ENCODE assay signal across 33 cellular contexts in genomic region chr1:208103821-208104513, GRCh38.
"Had no signal": no experiment of that assay in that cellular context is flagged by ENCODE, and none has a peak within 500 bp of the region (broad histone marks: within the 10 kb centered on the region; RNA-seq: fewer than 3 reads in every experiment).

No MANE protein-coding gene starts in this region.

- H3K4me2 ChIP-seq: KMS-11, PC-9 had no signal

- H3K27me3 ChIP-seq: ascending aorta, breast epithelium had no signal

- H2AFZ ChIP-seq: PC-9 had no signal

- H3K9me3 Mint-ChIP-seq: activated CD4-positive, alpha-beta T cell treated with anti-CD3 and anti-CD28 coated beads, Interleukin-2, amount 10 ng/mL, durations not matched to agents 7 days and 5 days; activated naive CD4-positive, alpha-beta T cell treated with anti-CD3 and anti-CD28 coated beads, Interleukin-2, amount 50 U/mL, for 24 hours; activated naive CD8-positive, alpha-beta T cell treated with anti-CD3 and anti-CD28 coated beads, Interleukin-2, amount 10 ng/mL, durations not matched to agents 7 days and 5 days; activated T-cell treated with anti-CD3 and anti-CD28 coated beads, Interleukin-2, amount 50 U/mL, for 24 hours; activated T-helper 2 cell treated with anti-CD3 and anti-CD28 coated beads, Interferon-gamma antibody, Interleukin-2, Interleukin-4, amounts not matched to agents 10 μg/mL and 5 μg/mL and 100 μg/mL, durations not matched to agents 14 hours and 24 hours and 36 hours; T-helper 1 cell treated with Interleukin-12 subunit alpha and Interleukin-12 subunit beta and Interleukin-4 antibody, amounts not matched to agents 30 μg/mL and 1 μg/mL, for 36 hours; T-helper 2 cell treated with Interferon-gamma antibody and Interleukin-4, amounts not matched to agents 5 μg/mL and 100 μg/mL, for 36 hours; WTC11 had no signal

- H3K4me3 Mint-ChIP-seq: activated CD4-positive, alpha-beta T cell treated with anti-CD3 and anti-CD28 coated beads for 36 hours; activated CD4-positive, alpha-beta T cell treated with anti-CD3 and anti-CD28 coated beads, Interleukin-2, amount 10 ng/mL, durations not matched to agents 7 days and 5 days; activated CD8-positive, alpha-beta T cell treated with anti-CD3 and anti-CD28 coated beads, Interleukin-2, amount 10 ng/mL, durations not matched to agents 7 days and 5 days; activated naive CD4-positive, alpha-beta T cell treated with anti-CD3 and anti-CD28 coated beads, Interleukin-2, amount 50 U/mL, for 24 hours; activated naive CD8-positive, alpha-beta T cell treated with anti-CD3 and anti-CD28 coated beads, Interleukin-2, amount 10 ng/mL, durations not matched to agents 7 days and 5 days; activated T-cell treated with anti-CD3 and anti-CD28 coated beads, Interleukin-2, amount 50 U/mL, for 24 hours; T-helper 1 cell treated with Interleukin-12 subunit alpha and Interleukin-12 subunit beta and Interleukin-4 antibody, amounts not matched to agents 30 μg/mL and 1 μg/mL, for 36 hours; T-helper 2 cell treated with Interferon-gamma antibody and Interleukin-4, amounts not matched to agents 5 μg/mL and 100 μg/mL, for 36 hours; WTC11 had no signal

- H3K27ac ChIP-seq: ascending aorta, breast epithelium, KMS-11, PC-9, RWPE1 had no signal

- H3K4me1 ChIP-seq: ascending aorta, breast epithelium had no signal

- H3K4me3 ChIP-seq: ascending aorta, breast epithelium, PC-9 had no signal

- H3K27me3 Mint-ChIP-seq: activated CD4-positive, alpha-beta T cell treated with anti-CD3 and anti-CD28 coated beads, Interleukin-2, amount 10 ng/mL, durations not matched to agents 7 days and 5 days; activated T-cell treated with anti-CD3 and anti-CD28 coated beads, Interleukin-2, amount 50 U/mL, for 24 hours had no signal

- DNase-seq: activated CD4-positive, alpha-beta T cell treated with anti-CD3 and anti-CD28 coated beads for 36 hours; activated CD4-positive, alpha-beta T cell treated with anti-CD3 and anti-CD28 coated beads, Interleukin-2, amount 10 ng/mL, durations not matched to agents 7 days and 5 days; activated CD4-positive, alpha-beta T cell treated with anti-CD3 and anti-CD28 coated beads, Interleukin-2, amount 50 U/mL, for 48 hours; activated CD8-positive, alpha-beta T cell treated with anti-CD3 and anti-CD28 coated beads, Interleukin-2, amount 10 ng/mL, durations not matched to agents 7 days and 5 days; activated gamma-delta T cell; activated naive CD4-positive, alpha-beta T cell treated with Interleukin-2 at 50 U/mL for 16 hours; activated naive CD8-positive, alpha-beta T cell treated with anti-CD3 and anti-CD28 coated beads, Interleukin-2, amount 10 ng/mL, durations not matched to agents 7 days and 5 days; activated T-cell treated with anti-CD3 and anti-CD28 coated beads, Interleukin-2, amount 50 U/mL, for 24 hours; amygdala; MM.1S; MV-4-11; NCI-H1092; NCI-H1436 treated with DMSO at 0.1 percent for 48 hours; NCI-H187 treated with DMSO at 0.1 percent for 48 hours; NCI-H2081; NCI-H2171 treated with DMSO at 0.1 percent for 48 hours; NCI-H2227 treated with DMSO at 0.1 percent for 48 hours; NCI-H446; NCI-H510A treated with DMSO at 0.1 percent for 48 hours; NCI-H69; NK-92 treated with Interleukin-12 subunit alpha and Interleukin-12 subunit beta, amount 100 ng/mL, for 24 hours; PC-9; Right ventricle myocardium superior had no signal

- H3K9me3 ChIP-seq: ascending aorta, breast epithelium had no signal

- H3K4me1 Mint-ChIP-seq: activated CD4-positive, alpha-beta T cell treated with anti-CD3 and anti-CD28 coated beads for 36 hours; activated CD4-positive, alpha-beta T cell treated with anti-CD3 and anti-CD28 coated beads, Interleukin-2, amount 10 ng/mL, durations not matched to agents 7 days and 5 days; activated naive CD4-positive, alpha-beta T cell treated with anti-CD3 and anti-CD28 coated beads, Interleukin-2, amount 50 U/mL, for 24 hours; activated naive CD8-positive, alpha-beta T cell treated with anti-CD3 and anti-CD28 coated beads, Interleukin-2, amount 10 ng/mL, durations not matched to agents 7 days and 5 days had no signal

- H3K36me3 Mint-ChIP-seq: activated naive CD4-positive, alpha-beta T cell treated with anti-CD3 and anti-CD28 coated beads, Interleukin-2, amount 50 U/mL, for 24 hours; activated naive CD8-positive, alpha-beta T cell treated with anti-CD3 and anti-CD28 coated beads, Interleukin-2, amount 10 ng/mL, durations not matched to agents 7 days and 5 days; WTC11 had no signal

- H3K9ac ChIP-seq: KMS-11 had no signal

- H3K36me3 ChIP-seq: breast epithelium had no signal

- H3K27ac Mint-ChIP-seq: activated CD4-positive, alpha-beta T cell treated with anti-CD3 and anti-CD28 coated beads for 36 hours; activated CD4-positive, alpha-beta T cell treated with anti-CD3 and anti-CD28 coated beads, Interleukin-2, amount 10 ng/mL, durations not matched to agents 7 days and 5 days; activated CD8-positive, alpha-beta T cell treated with anti-CD3 and anti-CD28 coated beads, Interleukin-2, amount 10 ng/mL, durations not matched to agents 7 days and 5 days; activated naive CD4-positive, alpha-beta T cell treated with anti-CD3 and anti-CD28 coated beads, Interleukin-2, amount 50 U/mL, for 24 hours; activated naive CD8-positive, alpha-beta T cell treated with anti-CD3 and anti-CD28 coated beads, Interleukin-2, amount 10 ng/mL, durations not matched to agents 7 days and 5 days; activated T-cell treated with anti-CD3 and anti-CD28 coated beads, Interleukin-2, amount 50 U/mL, for 24 hours; activated T-helper 2 cell treated with anti-CD3 and anti-CD28 coated beads, Interferon-gamma antibody, Interleukin-2, Interleukin-4, amounts not matched to agents 10 μg/mL and 5 μg/mL and 100 μg/mL, durations not matched to agents 14 hours and 24 hours and 36 hours; T-helper 1 cell treated with Interleukin-12 subunit alpha and Interleukin-12 subunit beta and Interleukin-4 antibody, amounts not matched to agents 30 μg/mL and 1 μg/mL, for 36 hours; T-helper 2 cell treated with Interferon-gamma antibody and Interleukin-4, amounts not matched to agents 5 μg/mL and 100 μg/mL, for 36 hours; WTC11 had no signal

- ATAC-seq: activated CD4-positive, alpha-beta T cell treated with anti-CD3 and anti-CD28 coated beads for 36 hours; activated CD4-positive, CD25-positive, alpha-beta regulatory T cell treated with anti-CD3 and anti-CD28 coated beads, Interleukin-2, amount 50 U/mL, for 24 hours; activated CD8-positive, alpha-beta T cell treated with anti-CD3 and anti-CD28 coated beads, Interleukin-2, amount 10 ng/mL, durations not matched to agents 7 days and 5 days; WTC11 had no signal
